Comparison of ENCODE assay signal across 1 cellular context in the genomic region with DNA sequence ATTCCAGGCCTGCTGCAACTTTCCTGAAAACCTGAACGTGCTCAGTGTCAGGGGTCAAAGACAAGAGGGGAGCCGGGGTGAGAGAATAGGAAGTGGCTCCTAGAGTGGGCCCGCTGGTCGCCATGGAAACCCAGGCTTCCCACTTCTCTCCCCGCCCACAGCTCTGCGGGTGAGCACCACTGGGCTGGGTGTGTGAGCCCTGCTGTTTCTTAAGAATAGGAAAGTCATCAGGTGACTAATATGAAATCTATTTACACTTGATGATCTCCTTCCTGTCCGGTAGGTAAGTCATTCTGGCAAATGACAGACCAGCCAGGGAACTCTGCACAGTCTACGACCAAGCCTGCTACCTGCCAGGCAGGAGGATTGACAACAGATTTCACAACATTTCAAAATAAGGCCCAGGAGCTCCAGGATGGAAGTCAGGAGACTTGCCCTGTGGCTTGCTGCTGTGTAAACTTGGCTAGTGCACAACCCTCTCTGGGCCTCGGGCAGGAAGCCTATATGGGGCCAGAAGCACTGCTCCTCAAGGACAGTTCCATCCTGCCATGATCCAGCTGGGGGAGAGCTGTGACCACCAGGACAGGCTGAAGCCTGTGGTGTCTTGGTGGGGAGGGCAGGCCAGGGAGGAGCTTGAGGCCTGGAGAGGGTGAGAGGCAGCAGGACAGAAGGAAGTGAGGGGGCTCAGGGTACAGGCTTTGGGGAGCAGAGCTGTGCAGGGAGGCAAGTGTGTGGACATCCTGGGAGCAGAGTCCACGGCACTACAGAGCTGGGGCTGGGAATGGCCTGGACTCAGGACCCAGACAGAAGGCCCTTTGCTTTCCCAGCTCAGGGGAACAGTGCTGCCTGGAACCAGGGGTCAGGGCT.
TF ChIP-seq lines count a peak whose summit lies in the region.

No MANE protein-coding gene starts in this region.

TF ChIP-seq in WTC11, 78 proteins besides CTCF, POLR2A, EP300 and RAD21 (continued from another document):
- TF ChIP-seq, protein P1, sequence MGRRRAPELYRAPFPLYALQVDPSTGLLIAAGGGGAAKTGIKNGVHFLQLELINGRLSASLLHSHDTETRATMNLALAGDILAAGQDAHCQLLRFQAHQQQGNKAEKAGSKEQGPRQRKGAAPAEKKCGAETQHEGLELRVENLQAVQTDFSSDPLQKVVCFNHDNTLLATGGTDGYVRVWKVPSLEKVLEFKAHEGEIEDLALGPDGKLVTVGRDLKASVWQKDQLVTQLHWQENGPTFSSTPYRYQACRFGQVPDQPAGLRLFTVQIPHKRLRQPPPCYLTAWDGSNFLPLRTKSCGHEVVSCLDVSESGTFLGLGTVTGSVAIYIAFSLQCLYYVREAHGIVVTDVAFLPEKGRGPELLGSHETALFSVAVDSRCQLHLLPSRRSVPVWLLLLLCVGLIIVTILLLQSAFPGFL (CRISPR knock-in tag; IDR thresholded peaks at IDR 0.05; ENCODE audit: borderline replicate concordance) = no peak
- TF ChIP-seq, protein P2, sequence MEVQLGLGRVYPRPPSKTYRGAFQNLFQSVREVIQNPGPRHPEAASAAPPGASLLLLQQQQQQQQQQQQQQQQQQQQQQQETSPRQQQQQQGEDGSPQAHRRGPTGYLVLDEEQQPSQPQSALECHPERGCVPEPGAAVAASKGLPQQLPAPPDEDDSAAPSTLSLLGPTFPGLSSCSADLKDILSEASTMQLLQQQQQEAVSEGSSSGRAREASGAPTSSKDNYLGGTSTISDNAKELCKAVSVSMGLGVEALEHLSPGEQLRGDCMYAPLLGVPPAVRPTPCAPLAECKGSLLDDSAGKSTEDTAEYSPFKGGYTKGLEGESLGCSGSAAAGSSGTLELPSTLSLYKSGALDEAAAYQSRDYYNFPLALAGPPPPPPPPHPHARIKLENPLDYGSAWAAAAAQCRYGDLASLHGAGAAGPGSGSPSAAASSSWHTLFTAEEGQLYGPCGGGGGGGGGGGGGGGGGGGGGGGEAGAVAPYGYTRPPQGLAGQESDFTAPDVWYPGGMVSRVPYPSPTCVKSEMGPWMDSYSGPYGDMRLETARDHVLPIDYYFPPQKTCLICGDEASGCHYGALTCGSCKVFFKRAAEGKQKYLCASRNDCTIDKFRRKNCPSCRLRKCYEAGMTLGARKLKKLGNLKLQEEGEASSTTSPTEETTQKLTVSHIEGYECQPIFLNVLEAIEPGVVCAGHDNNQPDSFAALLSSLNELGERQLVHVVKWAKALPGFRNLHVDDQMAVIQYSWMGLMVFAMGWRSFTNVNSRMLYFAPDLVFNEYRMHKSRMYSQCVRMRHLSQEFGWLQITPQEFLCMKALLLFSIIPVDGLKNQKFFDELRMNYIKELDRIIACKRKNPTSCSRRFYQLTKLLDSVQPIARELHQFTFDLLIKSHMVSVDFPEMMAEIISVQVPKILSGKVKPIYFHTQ (CRISPR knock-in tag; IDR thresholded peaks at IDR 0.05) = no peak
- TF ChIP-seq, protein P3, sequence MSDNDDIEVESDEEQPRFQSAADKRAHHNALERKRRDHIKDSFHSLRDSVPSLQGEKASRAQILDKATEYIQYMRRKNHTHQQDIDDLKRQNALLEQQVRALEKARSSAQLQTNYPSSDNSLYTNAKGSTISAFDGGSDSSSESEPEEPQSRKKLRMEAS (CRISPR knock-in tag; IDR thresholded peaks at IDR 0.05) = no peak
- TF ChIP-seq, protein P4, sequence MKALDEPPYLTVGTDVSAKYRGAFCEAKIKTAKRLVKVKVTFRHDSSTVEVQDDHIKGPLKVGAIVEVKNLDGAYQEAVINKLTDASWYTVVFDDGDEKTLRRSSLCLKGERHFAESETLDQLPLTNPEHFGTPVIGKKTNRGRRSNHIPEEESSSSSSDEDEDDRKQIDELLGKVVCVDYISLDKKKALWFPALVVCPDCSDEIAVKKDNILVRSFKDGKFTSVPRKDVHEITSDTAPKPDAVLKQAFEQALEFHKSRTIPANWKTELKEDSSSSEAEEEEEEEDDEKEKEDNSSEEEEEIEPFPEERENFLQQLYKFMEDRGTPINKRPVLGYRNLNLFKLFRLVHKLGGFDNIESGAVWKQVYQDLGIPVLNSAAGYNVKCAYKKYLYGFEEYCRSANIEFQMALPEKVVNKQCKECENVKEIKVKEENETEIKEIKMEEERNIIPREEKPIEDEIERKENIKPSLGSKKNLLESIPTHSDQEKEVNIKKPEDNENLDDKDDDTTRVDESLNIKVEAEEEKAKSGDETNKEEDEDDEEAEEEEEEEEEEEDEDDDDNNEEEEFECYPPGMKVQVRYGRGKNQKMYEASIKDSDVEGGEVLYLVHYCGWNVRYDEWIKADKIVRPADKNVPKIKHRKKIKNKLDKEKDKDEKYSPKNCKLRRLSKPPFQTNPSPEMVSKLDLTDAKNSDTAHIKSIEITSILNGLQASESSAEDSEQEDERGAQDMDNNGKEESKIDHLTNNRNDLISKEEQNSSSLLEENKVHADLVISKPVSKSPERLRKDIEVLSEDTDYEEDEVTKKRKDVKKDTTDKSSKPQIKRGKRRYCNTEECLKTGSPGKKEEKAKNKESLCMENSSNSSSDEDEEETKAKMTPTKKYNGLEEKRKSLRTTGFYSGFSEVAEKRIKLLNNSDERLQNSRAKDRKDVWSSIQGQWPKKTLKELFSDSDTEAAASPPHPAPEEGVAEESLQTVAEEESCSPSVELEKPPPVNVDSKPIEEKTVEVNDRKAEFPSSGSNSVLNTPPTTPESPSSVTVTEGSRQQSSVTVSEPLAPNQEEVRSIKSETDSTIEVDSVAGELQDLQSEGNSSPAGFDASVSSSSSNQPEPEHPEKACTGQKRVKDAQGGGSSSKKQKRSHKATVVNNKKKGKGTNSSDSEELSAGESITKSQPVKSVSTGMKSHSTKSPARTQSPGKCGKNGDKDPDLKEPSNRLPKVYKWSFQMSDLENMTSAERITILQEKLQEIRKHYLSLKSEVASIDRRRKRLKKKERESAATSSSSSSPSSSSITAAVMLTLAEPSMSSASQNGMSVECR (CRISPR knock-in tag; IDR thresholded peaks at IDR 0.05; ENCODE audit: borderline replicate concordance) = no peak
- TF ChIP-seq ZNF121 (CRISPR knock-in tag; IDR thresholded peaks at IDR 0.05) (peak; percentile 50; the same call in 1 of the 2 replicates), RELA (CRISPR knock-in tag; IDR thresholded peaks at IDR 0.05; ENCODE audit: borderline replicate concordance) (no peak), MXD4 (CRISPR knock-in tag; IDR thresholded peaks at IDR 0.05; ENCODE audit: borderline replicate concordance) (no peak), ESRRA (CRISPR knock-in tag; IDR thresholded peaks at IDR 0.05; ENCODE audit: borderline replicate concordance) (no peak), CREB1 (CRISPR knock-in tag; IDR thresholded peaks at IDR 0.05) (no peak), FOXP1 (CRISPR knock-in tag; IDR thresholded peaks at IDR 0.05; ENCODE audit: borderline replicate concordance) (no peak)
